In the genomic region with DNA sequence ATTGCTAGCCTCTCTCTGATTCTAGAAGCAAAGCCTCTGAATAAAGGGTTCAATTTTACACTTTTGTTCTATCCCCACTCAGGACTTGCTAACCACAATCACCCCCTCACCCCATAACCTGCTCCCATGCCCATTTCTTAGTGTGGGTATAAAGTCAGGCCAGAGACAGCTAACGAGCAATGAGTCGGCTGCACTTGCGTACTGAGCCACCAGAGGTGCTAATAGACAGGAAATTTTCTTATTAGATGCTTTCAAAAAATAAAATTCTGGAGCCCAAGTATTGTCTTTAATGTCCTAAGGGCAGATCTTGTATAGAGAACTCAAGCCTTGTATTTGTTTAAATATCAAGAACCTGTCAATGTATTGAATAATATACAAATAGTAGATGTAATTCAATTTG, we compare ENCODE assay signal across 10 cellular contexts.
DNase-seq lines count a peak whose midpoint lies in the region; ATAC-seq and TF ChIP-seq lines count a peak whose summit lies in the region.
"Had no signal": no experiment of that assay in that cellular context is flagged by ENCODE, and none has a peak within 500 bp of the region (broad histone marks: within the 10 kb centered on the region; RNA-seq: fewer than 3 reads in every experiment).

No MANE protein-coding gene starts in this region.

- no CpG with 5 or more reads among the region's 3 CpGs for WGBS in IMR-90 (ENCODE audit: extremely low coverage in 2 of 2, insufficient read length in 1 of 2), 2 experiments

- H3K4me1 ChIP-seq in Caco-2 (no peaks in the 10 kb centered on the region), IMR-90 (ENCODE audit: control insufficient read depth, insufficient read depth, low read length) (no peaks in the 10 kb centered on the region)
- H3K4me1 ChIP-seq: tibial artery had no signal

- H2BK15ac ChIP-seq in IMR-90 (ENCODE audit: low read depth, low read length) = no peak overlapping the region

- H3K9ac ChIP-seq in IMR-90 (ENCODE audit: low read depth, low read length) = no peak overlapping the region

- H3K4me3 Mint-ChIP-seq in Caco-2 (ENCODE audit: unreplicated experiment) = no peak overlapping the region
- no peak overlapping the region for H3K4me3 Mint-ChIP-seq in activated CD4-positive, alpha-beta memory T cell treated with anti-CD3 and anti-CD28 coated beads for 36 hours

- H4K91ac ChIP-seq in IMR-90 (ENCODE audit: insufficient read depth, low read depth, low read length) = no peak overlapping the region

- no peak overlapping the region for H2BK20ac ChIP-seq in IMR-90 (ENCODE audit: low read depth, low read length)

- no peaks in the 10 kb centered on the region for H3K36me3 Mint-ChIP-seq in Caco-2 (ENCODE audit: insufficient read depth, unreplicated experiment)
- no peaks in the 10 kb centered on the region for H3K36me3 Mint-ChIP-seq in activated CD4-positive, alpha-beta memory T cell treated with anti-CD3 and anti-CD28 coated beads for 36 hours

- H3K9me1 ChIP-seq in IMR-90 (ENCODE audit: insufficient read depth, low read length) = no peaks in the 10 kb centered on the region

- no peak overlapping the region for H3K4ac ChIP-seq in IMR-90 (ENCODE audit: low read depth, low read length)

- no peak overlapping the region for H2AK5ac ChIP-seq in IMR-90 (ENCODE audit: low read depth, low read length)

- peaks cover 5% of the 10 kb centered on the region for H3K4me1 Mint-ChIP-seq in Caco-2 (ENCODE audit: low read depth, unreplicated experiment)
- no peaks in the 10 kb centered on the region for H3K4me1 Mint-ChIP-seq in activated CD4-positive, alpha-beta memory T cell treated with anti-CD3 and anti-CD28 coated beads for 36 hours (ENCODE audit: low read depth)

- H4K8ac ChIP-seq in IMR-90 (ENCODE audit: low read depth in 2 of 2, low read length in 2 of 2) = no peak overlapping the region

- intact Hi-C loops in Caco-2 (cut with micrococcal nuclease; ENCODE audit: unreplicated experiment) = loop anchor here (1.0 to 5.0 kb wide), 3 partner anchors 36 to 253 kb away; no protein-coding TSS in a partner anchor
- intact Hi-C loops in IMR-90 (cut with micrococcal nuclease) = no loop called here
- intact Hi-C loops in activated CD4-positive, alpha-beta memory T cell treated with anti-CD3 and anti-CD28 coated beads for 36 hours (cut with micrococcal nuclease) = no loop called here

- H3K27ac ChIP-seq in IMR-90 (ENCODE audit: insufficient read depth, low read length) = no peak overlapping the region
- H3K27ac ChIP-seq: tibial artery had no signal

- no peak overlapping the region for H2AFZ ChIP-seq in IMR-90 (replicated peaks; ENCODE audit: low read length, poor library complexity)

- H3K14ac ChIP-seq in IMR-90 (replicated peaks; ENCODE audit: low read depth, low read length) = no peak overlapping the region

- H2BK5ac ChIP-seq in IMR-90 (ENCODE audit: low read depth, low read length, poor library complexity, severe bottlenecking) = no peak overlapping the region

- H3K9me3 ChIP-seq in Caco-2 (no peaks in the 10 kb centered on the region), IMR-90 (ENCODE audit: control insufficient read depth, insufficient read depth, low read length) (no peaks in the 10 kb centered on the region)
- H3K9me3 ChIP-seq: tibial artery had no signal

- H3K23ac ChIP-seq in IMR-90 (ENCODE audit: low read depth, low read length) = no peak overlapping the region

- no peak overlapping the region for H3K27ac Mint-ChIP-seq in Caco-2 (ENCODE audit: unreplicated experiment)
- no peak overlapping the region for H3K27ac Mint-ChIP-seq in activated CD4-positive, alpha-beta memory T cell treated with anti-CD3 and anti-CD28 coated beads for 36 hours

- H3K27me3 Mint-ChIP-seq in Caco-2 (ENCODE audit: insufficient read depth, unreplicated experiment) = no peaks in the 10 kb centered on the region
- H3K27me3 Mint-ChIP-seq in activated CD4-positive, alpha-beta memory T cell treated with anti-CD3 and anti-CD28 coated beads for 36 hours = no peaks in the 10 kb centered on the region

- H3K4me3 ChIP-seq in Caco-2 (ENCODE audit: low read depth, low read length) (no peak overlapping the region), IMR-90 (ENCODE audit: insufficient read depth, low read depth, low read length) (no peak overlapping the region), epithelial cell of proximal tubule (ENCODE audit: low read depth, low read length) (no peak overlapping the region)
- H3K4me3 ChIP-seq: tibial artery had no signal

- no TSS peak for BruUV-seq in Caco-2 (replicated peaks; lab: Mats Ljungman, UMichigan)
- no TSS peak for BruUV-seq in IMR-90 (replicated peaks; lab: Mats Ljungman, UMichigan)

- no peak overlapping the region for H3K18ac ChIP-seq in IMR-90 (ENCODE audit: low read depth, low read length)

- H3K56ac ChIP-seq in IMR-90 (ENCODE audit: extremely low read depth, insufficient read depth, low read length) = no peak overlapping the region

- H2AK9ac ChIP-seq in IMR-90 (replicated peaks; ENCODE audit: low read depth, low read length, poor library complexity) = no peak overlapping the region

- 0 out of 2 replicates have a peak, but pooled peaks have one; percentile 13 for TF ChIP-seq RAD21 in IMR-90 (IDR thresholded peaks at IDR 0.05; ENCODE audit: low read length)

- no peaks in the 10 kb centered on the region for H3K36me3 ChIP-seq in Caco-2 (ENCODE audit: control insufficient read depth, insufficient read depth, low read length)
- H3K36me3 ChIP-seq in IMR-90 (ENCODE audit: control insufficient read depth, insufficient read depth, low read length) = no peaks in the 10 kb centered on the region
- H3K36me3 ChIP-seq: tibial artery had no signal

- H4K20me1 ChIP-seq in IMR-90 (ENCODE audit: insufficient read depth, low read length) = no peaks in the 10 kb centered on the region

- CTCF ChIA-PET in Caco-2 (lab: Charles Lee) (interaction anchor here (1.0 kb wide), 1 partner anchor 225 kb away, joined by 3 read pairs; no protein-coding TSS in a partner anchor), IMR-90 (lab: Yijun Ruan, JAX) (no interaction called here)
- CTCF ChIA-PET in activated CD4-positive, alpha-beta memory T cell treated with anti-CD3 and anti-CD28 coated beads for 36 hours (lab: Charles Lee) = no interaction called here

- in situ Hi-C loops in IMR-90 (cut with MboI; ENCODE audit: low sequenced_read_pairs) = no loop called here

- H2BK120ac ChIP-seq in IMR-90 (ENCODE audit: low read depth, low read length) = no peak overlapping the region

- no peaks in the 10 kb centered on the region for H3K79me1 ChIP-seq in IMR-90 (ENCODE audit: low read depth in 1 of 2, low read length in 2 of 2)

- no peaks in the 10 kb centered on the region for H3K9me3 Mint-ChIP-seq in Caco-2 (ENCODE audit: unreplicated experiment)
- H3K9me3 Mint-ChIP-seq in activated CD4-positive, alpha-beta memory T cell treated with anti-CD3 and anti-CD28 coated beads for 36 hours = peaks cover 5% of the 10 kb centered on the region

- no peak overlapping the region for H3K4me2 ChIP-seq in IMR-90 (ENCODE audit: low read depth, low read length)

- no peak for TF ChIP-seq POLR2A in IMR-90 (IDR thresholded peaks at IDR 0.05; ENCODE audit: low read depth, low read length)

- DNase-seq in Caco-2 = peak in 1 of 2 experiments; percentile 16
- DNase-seq in IMR-90 = no peak
- no peak for DNase-seq in epithelial cell of proximal tubule (ENCODE audit: low read depth)
- DNase-seq in cerebellar nuclear complex (lab: John Stamatoyannopoulos, UW) = no peak
- no peak for DNase-seq in activated CD4-positive, alpha-beta memory T cell treated with anti-CD3 and anti-CD28 coated beads for 36 hours
- DNase-seq in NOMO-1 treated with dmso at 0.1 percent for 144 hours (lab: John Stamatoyannopoulos, UW; ENCODE audit: unreplicated experiment) = no peak
- DNase-seq: MV-4-11, tibial artery had no signal

- dilution Hi-C loops in IMR-90 (cut with HindIII; ENCODE audit: low sequenced_read_pairs, unreplicated experiment) = no loop called here

- ATAC-seq in GM19324 (IDR thresholded peaks at IDR 0.05; ENCODE audit: low FRiP score, unreplicated experiment) (peak; percentile 71), IMR-90 (ENCODE audit: low read depth) (no peak), GM18858 (IDR thresholded peaks at IDR 0.05; ENCODE audit: unreplicated experiment) (no peak)

- POLR2A ChIA-PET in Caco-2 (lab: Charles Lee) (no interaction called here), IMR-90 (lab: Charles Lee; ENCODE audit: unreplicated experiment) (no interaction called here)
- POLR2A ChIA-PET in activated CD4-positive, alpha-beta memory T cell treated with anti-CD3 and anti-CD28 coated beads for 36 hours (lab: Charles Lee) = no interaction called here

- H3K27me3 ChIP-seq in Caco-2 (replicated peaks; ENCODE audit: control insufficient read depth, insufficient read depth, low read length) (no peaks in the 10 kb centered on the region), IMR-90 (ENCODE audit: control insufficient read depth, insufficient read depth, low read length) (no peaks in the 10 kb centered on the region)
- H3K27me3 ChIP-seq: tibial artery had no signal

- no peak overlapping the region for H4K5ac ChIP-seq in IMR-90 (ENCODE audit: low read depth, low read length)

- TF ChIP-seq CTCF in Caco-2 (IDR thresholded peaks at IDR 0.05; ENCODE audit: insufficient read depth in 1 of 2, low read depth in 1 of 2, low read length in 1 of 2, severe bottlenecking in 1 of 2, unreplicated experiment in 1 of 2) (peak; percentile 42 to 58), IMR-90 (conservative IDR thresholded peaks at IDR 0.05; ENCODE audit: low read depth, low read length) (0 out of 2 replicates have a peak, but pooled peaks have one; percentile 21), epithelial cell of proximal tubule (conservative IDR thresholded peaks at IDR 0.05; ENCODE audit: low read depth, low read length) (peak; percentile 55)

TF ChIP-seq in IMR-90, 13 proteins besides CTCF, POLR2A, EP300 and RAD21 (continues in another document):
- TF ChIP-seq CEBPB (IDR thresholded peaks at IDR 0.05; ENCODE audit: low read depth, low read length) (no peak), FOS (IDR thresholded peaks at IDR 0.05; ENCODE audit: low read depth, low read length) (no peak), NFE2L2 (IDR thresholded peaks at IDR 0.05; ENCODE audit: low read depth, low read length) (no peak), MAFK (IDR thresholded peaks at IDR 0.05; ENCODE audit: low read depth, low read length) (no peak)
- TF ChIP-seq, protein P1, sequence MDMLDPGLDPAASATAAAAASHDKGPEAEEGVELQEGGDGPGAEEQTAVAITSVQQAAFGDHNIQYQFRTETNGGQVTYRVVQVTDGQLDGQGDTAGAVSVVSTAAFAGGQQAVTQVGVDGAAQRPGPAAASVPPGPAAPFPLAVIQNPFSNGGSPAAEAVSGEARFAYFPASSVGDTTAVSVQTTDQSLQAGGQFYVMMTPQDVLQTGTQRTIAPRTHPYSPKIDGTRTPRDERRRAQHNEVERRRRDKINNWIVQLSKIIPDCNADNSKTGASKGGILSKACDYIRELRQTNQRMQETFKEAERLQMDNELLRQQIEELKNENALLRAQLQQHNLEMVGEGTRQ (IDR thresholded peaks at IDR 0.05; ENCODE audit: low read depth, low read length) = no peak
